In the genomic region with DNA sequence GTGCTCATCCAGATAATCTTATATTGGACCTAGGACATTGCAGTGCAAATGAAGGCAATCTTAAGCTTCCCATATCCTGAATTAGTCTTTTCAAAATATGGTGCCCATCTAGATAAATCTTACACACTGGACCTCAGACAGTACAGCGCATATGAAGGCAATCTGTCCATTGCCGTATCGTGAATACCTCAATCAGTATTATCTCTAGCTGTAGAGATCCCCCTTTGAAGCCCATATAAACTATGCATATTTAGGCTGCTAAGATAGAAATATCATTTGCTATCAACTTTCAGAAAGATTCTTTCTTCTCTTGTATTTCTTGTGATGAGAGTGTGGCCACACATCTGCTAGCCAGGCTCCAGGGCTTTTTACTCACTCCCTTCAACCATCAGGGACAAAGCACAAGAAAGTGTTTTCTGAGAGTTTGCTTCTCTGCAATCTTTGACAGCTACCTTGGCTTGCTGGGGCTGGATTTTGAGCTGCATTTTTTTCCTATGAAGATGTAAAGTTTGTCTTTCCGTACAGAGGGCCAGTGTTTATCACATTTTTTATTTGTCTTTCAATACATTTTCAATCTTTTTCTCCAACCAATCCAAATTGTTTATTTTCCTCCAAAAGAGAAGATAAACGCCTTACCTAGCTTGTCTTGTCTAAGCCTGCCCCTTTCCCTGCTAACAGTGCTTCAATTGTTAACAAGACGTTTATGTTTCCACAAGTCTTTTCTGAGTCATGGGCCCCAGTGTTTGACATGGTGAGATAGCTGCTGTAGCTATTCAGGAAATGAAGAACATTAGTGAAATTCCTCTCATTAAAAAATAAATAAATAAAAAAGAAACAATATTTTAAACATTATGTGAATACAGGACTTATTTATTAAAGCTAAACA, we compare ENCODE assay signal across 16 cellular contexts. TPM values are rescaled to one million over a fixed set of nuclear protein-coding genes. Genes with fewer than 3 reads are reported as not detected.
DNase-seq lines count a peak whose midpoint lies in the region; ATAC-seq and TF ChIP-seq lines count a peak whose summit lies in the region.
"Had no signal": no experiment of that assay in that cellular context is flagged by ENCODE, and none has a peak within 500 bp of the region (broad histone marks: within the 10 kb centered on the region; RNA-seq: fewer than 3 reads in every experiment).

No MANE protein-coding gene starts in this region.

- no peak for ATAC-seq in GM18517 (IDR thresholded peaks at IDR 0.05; ENCODE audit: unreplicated experiment)
- ATAC-seq: left lobe of liver had no signal

- H3K4me3 ChIP-seq in HEK293 (ENCODE audit: low read depth, low read length) (no peak overlapping the region), SJCRH30 (no peak overlapping the region), fibroblast of villous mesenchyme (ENCODE audit: low read depth, low read length) (no peak overlapping the region)
- H3K4me3 ChIP-seq: spleen, thoracic aorta had no signal

- POLR2A ChIA-PET in HEK293 (lab: Yijun Ruan, JAX): no interaction called here

- H3K27ac ChIP-seq in HEK293 (ENCODE audit: extremely low read depth, low read depth, low read length) (no peak overlapping the region), SJCRH30 (peak overlapping the region; percentile 40; the same call in 1 of the 2 replicates), substantia nigra (ENCODE audit: low read depth, low read length, poor library complexity, severe bottlenecking) (no peak overlapping the region)
- H3K27ac ChIP-seq: spleen, thoracic aorta, WERI-Rb-1 had no signal

- H3K4me1 ChIP-seq in HEK293 (ENCODE audit: control insufficient read depth, insufficient read depth, low read length) (no peaks in the 10 kb centered on the region), SJCRH30 (peaks cover 12% of the 10 kb centered on the region)
- H3K4me1 ChIP-seq: spleen had no signal

- CTCF ChIA-PET in HEK293 (lab: Yijun Ruan, JAX): interaction anchor here (0.6 kb wide), 1 partner anchor 556 kb away, joined by 3 read pairs; no protein-coding TSS in a partner anchor

- TF ChIP-seq CTCF in HEK293 (tag by site-specific recombination; IDR thresholded peaks at IDR 0.05): no peak
- TF ChIP-seq CTCF in fibroblast of villous mesenchyme (IDR thresholded peaks at IDR 0.05; ENCODE audit: insufficient read depth, low read depth, low read length): no peak

- no peaks in the 10 kb centered on the region for H3K9me3 ChIP-seq in HEK293 (ENCODE audit: control insufficient read depth, insufficient read depth, low read depth, low read length)
- no peaks in the 10 kb centered on the region for H3K9me3 ChIP-seq in SJCRH30 (replicated peaks)
- H3K9me3 ChIP-seq: thoracic aorta had no signal

- DNase-seq in SJCRH30: peak; percentile 40 to 55
- peak; percentile 55 for DNase-seq in fibroblast of villous mesenchyme (ENCODE audit: low read depth)
- DNase-seq in renal cortical epithelial cell (ENCODE audit: low read depth): peak; percentile 61
- DNase-seq in NCI-H748 (lab: John Stamatoyannopoulos, UW; ENCODE audit: unreplicated experiment): no peak
- DNase-seq in substantia nigra (lab: John Stamatoyannopoulos, UW): no peak
- DNase-seq: activated CD8-positive, alpha-beta memory T cell treated with anti-CD3 and anti-CD28 coated beads, Interleukin-2, amount 50 U/mL, for 4 hours; glutamatergic neuron; NCI-H1436 treated with DMSO at 0.1 percent for 48 hours; NCI-H524 treated with DMSO at 0.1 percent for 48 hours; SHP77; spleen; WERI-Rb-1 had no signal

- H3K27me3 ChIP-seq in SJCRH30: no peaks in the 10 kb centered on the region
- H3K27me3 ChIP-seq: spleen had no signal

- H3K36me3 ChIP-seq in HEK293 (ENCODE audit: control insufficient read depth in 2 of 2, insufficient read depth in 1 of 2, low read length in 2 of 2): no peaks in the 10 kb centered on the region
- no peaks in the 10 kb centered on the region for H3K36me3 ChIP-seq in SJCRH30
- H3K36me3 ChIP-seq: spleen, thoracic aorta, WERI-Rb-1 had no signal

TF ChIP-seq in HEK293, 187 proteins besides CTCF, POLR2A, EP300 and RAD21:
- TF ChIP-seq ZNF530 (tag by site-specific recombination; IDR thresholded peaks at IDR 0.05; ENCODE audit: low read depth): peak; percentile 76; the same call in 1 of the 2 replicates
- no peak for TF ChIP-seq ZNF488 (tag by site-specific recombination; IDR thresholded peaks at IDR 0.05)

RNA-seq across cellular contexts. Expression of gene FAT1, which starts 57.6 kb away (rescaled TPM):
- total RNA-seq in SJCRH30 (2014; rRNA removed; shearing (Covaris generic)): 152 and 154 TPM in 2 replicates
- 306 and 454 TPM in 2 replicates for total RNA-seq in fibroblast of villous mesenchyme
- 251 and 594 TPM in 2 replicates for total RNA-seq in renal cortical epithelial cell

Comparison
In these comparisons a context has a peak if more than half of its experiments do, and no peak if none do; other contexts are left out.
1. DNase-seq: peak in SJCRH30 (2 of 2), fibroblast of villous mesenchyme (single experiment) and renal cortical epithelial cell (single experiment); none in NCI-H748 (single experiment) and substantia nigra (0 of 49).